14 cellular contexts compared by ENCODE assay signal in genomic region chr4:57023104-57023503, GRCh38. TPM values are rescaled to one million over a fixed set of nuclear protein-coding genes. Genes with fewer than 3 reads are reported as not detected.
A peak's percentile ranks its signal among the peaks of the same experiment; 100 is the strongest.
DNase-seq lines count a peak whose midpoint lies in the region; ATAC-seq, FAIRE-seq and TF ChIP-seq lines count a peak whose summit lies in the region.
"Had no signal": no experiment of that assay in that cellular context is flagged by ENCODE, and none has a peak within 500 bp of the region (broad histone marks: within the 10 kb centered on the region; RNA-seq: fewer than 3 reads in every experiment).

No MANE protein-coding gene starts in this region.

- no peak for TF ChIP-seq RAD21 in GM12878 (IDR thresholded peaks at IDR 0.05; ENCODE audit: insufficient read depth, low read depth, low read length)

- H3K4me3 ChIP-seq in GM12878 = no peak overlapping the region

- in situ Hi-C loops in GM12878 (cut with MboI) = no loop called here

- DNase-seq in AG08396 (ENCODE audit: low spot score) (peak; percentile 58), HPDE6-E6E7 (ENCODE audit: extremely low spot score) (peak; percentile 36), GM12878 (ENCODE audit: low read depth, low spot score) (no peak), iris pigment epithelial cell (ENCODE audit: low read depth) (peak; percentile 97), SKM-1 treated with dmso at 0.1 percent for 144 hours (lab: John Stamatoyannopoulos, UW; ENCODE audit: unreplicated experiment) (no peak), CD1c-positive myeloid dendritic cell (ENCODE audit: extremely low spot score) (no peak), NCI-H2081 (lab: John Stamatoyannopoulos, UW) (no peak)
- DNase-seq: effector CD8-positive, alpha-beta T cell; NCI-H1048; NCI-H446 treated with DMSO at 0.1 percent for 48 hours; stimulated activated CD4-positive, alpha-beta T cell treated with anti-CD3 and anti-CD28 coated beads, Interleukin-2, amount 100 ng/mL, for 24 hours had no signal

- no peak for TF ChIP-seq CTCF in GM12878 (IDR thresholded peaks at IDR 0.05 in 2 of 3, conservative IDR thresholded peaks at IDR 0.05 in 1 of 3; ENCODE audit: control insufficient read depth in 2 of 3, extremely low read depth in 1 of 3, insufficient read depth in 1 of 3, low read depth in 3 of 3, low read length in 3 of 3)

- no peak for TF ChIP-seq EP300 in GM12878 (IDR thresholded peaks at IDR 0.05; ENCODE audit: borderline replicate concordance in 1 of 2, control insufficient read depth in 1 of 2, low read depth in 2 of 2, low read length in 2 of 2)

- no peaks in the 10 kb centered on the region for H3K79me2 ChIP-seq in GM12878 (ENCODE audit: control insufficient read depth, insufficient read depth, low read length)

- no peak for TF ChIP-seq POLR2A in GM12878 (IDR thresholded peaks at IDR 0.05; ENCODE audit: low read depth, low read length)

- ATAC-seq in GM12878 (no peak), HG03095 (IDR thresholded peaks at IDR 0.05; ENCODE audit: unreplicated experiment) (no peak)
- ATAC-seq: stimulated activated memory B cell treated with anti-CD40 and anti-IgM and Interleukin-4, amounts not matched to agents 10 μg/mL and 1 μg/mL and 100 μg/mL, for 72 hours had no signal

- RAD21 ChIA-PET in GM12878 (lab: Charles Lee; ENCODE audit: unreplicated experiment) = no interaction called here

- SMC1A ChIA-PET in GM12878 (lab: Charles Lee; ENCODE audit: uncharacterized antibody, unreplicated experiment) = no interaction called here

- no peaks in the 10 kb centered on the region for H3K27me3 ChIP-seq in GM12878 (replicated peaks in 1 of 2; ENCODE audit: control insufficient read depth in 2 of 2, insufficient read depth in 2 of 2, low read length in 1 of 2)

- no peaks in the 10 kb centered on the region for H3K9me3 ChIP-seq in GM12878 (replicated peaks; ENCODE audit: control insufficient read depth, insufficient read depth, low read length)

- POLR2A ChIA-PET in GM12878 (lab: Charles Lee) = no interaction called here

- CTCF ChIA-PET in GM12878 (lab: Yijun Ruan, JAX) = no interaction called here

- H3K4me1 ChIP-seq in GM12878 (ENCODE audit: control insufficient read depth, insufficient read depth, low read length) = no peaks in the 10 kb centered on the region

- H3K4me2 ChIP-seq in GM12878 (ENCODE audit: control insufficient read depth, insufficient read depth) = no peak overlapping the region

- no peaks in the 10 kb centered on the region for H4K20me1 ChIP-seq in GM12878 (ENCODE audit: control insufficient read depth, insufficient read depth)

- H3K9ac ChIP-seq in GM12878 (ENCODE audit: control insufficient read depth, insufficient read depth, low read length) = no peak overlapping the region

- H3K27ac ChIP-seq in GM12878 (ENCODE audit: control insufficient read depth, insufficient read depth) = no peak overlapping the region
- H3K27ac ChIP-seq: C4-2B had no signal

- TSS peak; percentile 11 for BruUV-seq in GM12878 (replicated peaks; lab: Mats Ljungman, UMichigan)

- H2AFZ ChIP-seq in GM12878 (ENCODE audit: control insufficient read depth, low read depth, low read length) = no peak overlapping the region

- FAIRE-seq in GM12878 (lab: Jason Lieb, UNC) = no peak

- 86% methylated on average over 4 of the region's 4 CpGs for WGBS in GM12878 (ENCODE audit: insufficient coverage, insufficient replicate concordance, low lambda C conversion rate, missing lambda C conversion rate)

- intact Hi-C loops in GM12878 (cut with micrococcal nuclease; ENCODE audit: unreplicated experiment) = no loop called here

- H3K36me3 ChIP-seq in GM12878 (ENCODE audit: control insufficient read depth in 2 of 2, insufficient read depth in 2 of 2, low read length in 1 of 2) = peaks cover 6 to 51% of the 10 kb centered on the region in 2 experiments

TF ChIP-seq in GM12878, 131 proteins besides CTCF, POLR2A, EP300 and RAD21 (continues in another document):
- TF ChIP-seq TAF1 (IDR thresholded peaks at IDR 0.05; ENCODE audit: borderline replicate concordance, low read depth, low read length) (no peak), KAT2A (conservative IDR thresholded peaks at IDR 0.05; ENCODE audit: control insufficient read depth, low read depth, low read length) (no peak), PRDM15 (CRISPR knock-in tag; IDR thresholded peaks at IDR 0.05) (no peak), SKIL (IDR thresholded peaks at IDR 0.05; ENCODE audit: low read depth, poor library complexity, severe bottlenecking) (no peak), FOS (IDR thresholded peaks at IDR 0.05; ENCODE audit: borderline replicate concordance, extremely low read depth, insufficient read length) (no peak), PAX8 (IDR thresholded peaks at IDR 0.05) (no peak), NR2F1 (conservative IDR thresholded peaks at IDR 0.05) (no peak)

RNA-seq across cellular contexts. Expression of gene POLR2B, which starts 44.4 kb away (rescaled TPM):
- total RNA-seq in GM12878 (2013; cell fraction: nucleolus; rRNA removed) = 155 and 180 TPM in 2 replicates
- total RNA-seq in GM12878 (2014; rRNA removed) (85.9 and 109 TPM in 2 replicates), GM12878 (2014; rRNA removed; fragmentation: Illumina TruSeq; extraction: Trizol) (117 and 120 TPM in 2 replicates), GM12878 (2021) (101 and 103 TPM in 2 replicates)
- 45.0 TPM for polyA plus RNA-seq in GM12878 (2011; ENCODE audit: low read depth)
- polyA plus RNA-seq in GM12878 (2011; rRNA removed) (183 and 225 TPM in 2 replicates), GM12878 (2014; fragmentation: Illumina TruSeq; extraction: Trizol) (113 and 144 TPM in 2 replicates), GM12878 (2014; fragmentation: Nextera tagmentation; extraction: Ambion mirVana) (10 to 100 TPM; 46.0 to 60.9 TPM), GM12878 (2014; rRNA removed) (85.2 and 110 TPM in 2 replicates), GM12878 (2016; fragmentation: Nextera tagmentation; extraction: Ambion mirVana) (10 to 100 TPM; 89.3 to 95.2 TPM)
- polyA plus RNA-seq in GM12878 (2011; cell fraction: cytosol; rRNA removed) = 63.6 and 63.9 TPM in 2 replicates
- 223 and 246 TPM in 2 replicates for polyA plus RNA-seq in GM12878 (2011; cell fraction: nucleus; rRNA removed)
- 68.0 and 75.6 TPM in 2 replicates for polyA plus RNA-seq in GM12878 (2012)
- 68.0 and 153 TPM in 2 replicates for polyA minus RNA-seq in GM12878 (2011; rRNA and poly(A)+ RNA removed)
- 35.5 and 39.4 TPM in 2 replicates for polyA minus RNA-seq in GM12878 (2011; cell fraction: cytosol; rRNA and poly(A)+ RNA removed)
- polyA minus RNA-seq in GM12878 (2011; cell fraction: nucleus; rRNA and poly(A)+ RNA removed) = 39.7 and 72.2 TPM in 2 replicates

RNA-seq across cellular contexts. Expression of gene NOA1, which starts 45.7 kb away (rescaled TPM):
- total RNA-seq in GM12878 (2013; cell fraction: nucleolus; rRNA removed) = 17.2 and 20.0 TPM in 2 replicates
- total RNA-seq in GM12878 (2014; rRNA removed) = 29.0 and 31.9 TPM in 2 replicates
- 15.1 and 16.0 TPM in 2 replicates for total RNA-seq in GM12878 (2014; rRNA removed; fragmentation: Illumina TruSeq; extraction: Trizol)
- 31.6 and 34.0 TPM in 2 replicates for total RNA-seq in GM12878 (2021)
- 12.4 TPM for polyA plus RNA-seq in GM12878 (2011; ENCODE audit: low read depth)
- polyA plus RNA-seq in GM12878 (2011; rRNA removed) = 26.8 and 29.6 TPM in 2 replicates
- polyA plus RNA-seq in GM12878 (2011; cell fraction: cytosol; rRNA removed) = 25.5 and 32.6 TPM in 2 replicates
- polyA plus RNA-seq in GM12878 (2011; cell fraction: nucleus; rRNA removed) = 31.1 and 35.1 TPM in 2 replicates
- 20.8 and 27.2 TPM in 2 replicates for polyA plus RNA-seq in GM12878 (2012)
- 18.6 and 20.0 TPM in 2 replicates for polyA plus RNA-seq in GM12878 (2014; fragmentation: Illumina TruSeq; extraction: Trizol)
- 1 to 10 TPM; 3.2 to 8.3 TPM for polyA plus RNA-seq in GM12878 (2014; fragmentation: Nextera tagmentation; extraction: Ambion mirVana)
- polyA plus RNA-seq in GM12878 (2014; rRNA removed) = 28.5 and 31.5 TPM in 2 replicates
- polyA plus RNA-seq in GM12878 (2016; fragmentation: Nextera tagmentation; extraction: Ambion mirVana) = 10 to 100 TPM; 16.4 to 16.5 TPM
- 19.0 and 22.2 TPM in 2 replicates for polyA minus RNA-seq in GM12878 (2011; rRNA and poly(A)+ RNA removed)
- polyA minus RNA-seq in GM12878 (2011; cell fraction: cytosol; rRNA and poly(A)+ RNA removed) = 12.8 and 13.3 TPM in 2 replicates
- 12.7 and 19.3 TPM in 2 replicates for polyA minus RNA-seq in GM12878 (2011; cell fraction: nucleus; rRNA and poly(A)+ RNA removed)

Comparison
In these comparisons a context has a peak if more than half of its experiments do, and no peak if none do; other contexts are left out.
1. DNase-seq: peak in AG08396 (single experiment), HPDE6-E6E7 (single experiment) and iris pigment epithelial cell (single experiment); none in GM12878 (single experiment), SKM-1 treated with dmso at 0.1 percent for 144 hours (single experiment), CD1c-positive myeloid dendritic cell (single experiment) and NCI-H2081 (0 of 2).